In genomic region chr6:33202799-33203198, GRCh38 we compare ENCODE assay signal across 13 cellular contexts. TPM values are rescaled to one million over a fixed set of nuclear protein-coding genes. Genes with fewer than 3 reads are reported as not detected.
DNase-seq lines count a peak whose midpoint lies in the region; ATAC-seq and TF ChIP-seq lines count a peak whose summit lies in the region.
"Had no signal": no experiment of that assay in that cellular context is flagged by ENCODE, and none has a peak within 500 bp of the region (broad histone marks: within the 10 kb centered on the region; RNA-seq: fewer than 3 reads in every experiment).

No MANE protein-coding gene starts in this region.

- H3K14ac ChIP-seq in H9 (ENCODE audit: insufficient read depth, low read length), result no peak overlapping the region

- no peak overlapping the region for H2AK5ac ChIP-seq in H9 (ENCODE audit: insufficient read length, low read length)

- H3K79me2 ChIP-seq in H9 (ENCODE audit: insufficient read depth, low read length), result peaks cover 4% of the 10 kb centered on the region; the same call in 1 of the 2 replicates

- H3K23ac ChIP-seq in H9 (ENCODE audit: insufficient read length, low read depth, low read length), result no peak overlapping the region

- H4K5ac ChIP-seq in H9 (ENCODE audit: insufficient read length, low read depth, low read length), result no peak overlapping the region

- H3K56ac ChIP-seq in H9 (ENCODE audit: insufficient read length, low read depth, low read length), result no peak overlapping the region

- peaks cover 13% of the 10 kb centered on the region for H3K36me3 ChIP-seq in CD4-positive, alpha-beta memory T cell (ENCODE audit: insufficient read depth, low read length)
- peaks cover 26% of the 10 kb centered on the region for H3K36me3 ChIP-seq in adipocyte (ENCODE audit: control insufficient read depth, insufficient read depth, low read length, severe bottlenecking)

- no peak overlapping the region for H3K4me3 ChIP-seq in CD4-positive, alpha-beta memory T cell (ENCODE audit: low read length in 2 of 2)
- H3K4me3 ChIP-seq in adipocyte (ENCODE audit: low read length), result peak overlapping the region; percentile 93
- no peak overlapping the region for H3K4me3 ChIP-seq in coronary artery
- H3K4me3 ChIP-seq: right lobe of liver had no signal

- H3K36me3 Mint-ChIP-seq in CD4-positive, alpha-beta memory T cell, result peaks cover 21 to 51% of the 10 kb centered on the region in 2 donors
- peaks cover 25 to 34% (median 28%) of the 10 kb centered on the region in 3 experiments for H3K36me3 Mint-ChIP-seq in H9 (ENCODE audit: insufficient read depth in 1 of 3, low read depth in 3 of 3)
- H3K36me3 Mint-ChIP-seq in natural killer cell, result peaks cover 13% of the 10 kb centered on the region

- H2BK120ac ChIP-seq in H9 (ENCODE audit: low read depth, low read length, poor library complexity, severe bottlenecking), result no peak overlapping the region

- peak overlapping the region; percentile 41 to 100 (median 84) for H3K4me3 Mint-ChIP-seq in CD4-positive, alpha-beta memory T cell
- H3K4me3 Mint-ChIP-seq in H9 (peak overlapping the region; percentile 96 to 99), natural killer cell (peak overlapping the region; percentile 49)

- H2BK15ac ChIP-seq in H9 (ENCODE audit: low read depth, low read length), result no peak overlapping the region

- H2BK12ac ChIP-seq in H9 (ENCODE audit: insufficient read length, low read depth, low read length), result no peak overlapping the region

- no peaks in the 10 kb centered on the region for H3K27me3 ChIP-seq in CD4-positive, alpha-beta memory T cell (ENCODE audit: insufficient read depth, low read length)
- peaks cover 23% of the 10 kb centered on the region; the same call in 1 of the 2 replicates for H3K27me3 ChIP-seq in H9 (ENCODE audit: insufficient read depth, low read length)
- no peaks in the 10 kb centered on the region for H3K27me3 ChIP-seq in adipocyte (replicated peaks; ENCODE audit: control insufficient read depth, insufficient read depth, low read length)
- H3K27me3 ChIP-seq: right lobe of liver had no signal

- WGBS in H9 (ENCODE audit: extremely low coverage, insufficient read length, low lambda C conversion rate), result no CpG with 5 or more reads among the region's 6 CpGs

- no peak for TF ChIP-seq CTCF in H9 (conservative IDR thresholded peaks at IDR 0.05)
- TF ChIP-seq CTCF in natural killer cell (IDR thresholded peaks at IDR 0.05), result no peak
- no peak for TF ChIP-seq CTCF in coronary artery (IDR thresholded peaks at IDR 0.05)
- no peak for TF ChIP-seq CTCF in GM10248 (IDR thresholded peaks at IDR 0.05; ENCODE audit: control extremely low read depth, extremely low read depth, low read depth, missing control alignments)

- no peaks in the 10 kb centered on the region for H3K79me1 ChIP-seq in H9 (ENCODE audit: insufficient read depth, low read depth, low read length, poor library complexity, severe bottlenecking)

- no peak overlapping the region for H3K9ac ChIP-seq in H9 (ENCODE audit: extremely low read depth, insufficient read length, low read length)
- peak overlapping the region; percentile 95 for H3K9ac ChIP-seq in adipocyte (ENCODE audit: low read length)

- peaks cover 23% of the 10 kb centered on the region for H3K23me2 ChIP-seq in H9 (ENCODE audit: insufficient read length, low read depth, low read length, poor library complexity, severe bottlenecking)

- H3K18ac ChIP-seq in H9 (ENCODE audit: insufficient read length, low read depth, low read length), result no peak overlapping the region

- CTCF ChIA-PET in CD4-positive, alpha-beta memory T cell (lab: Charles Lee; ENCODE audit: partially characterized antibody), result no interaction called here
- CTCF ChIA-PET in GM10248 (lab: Yijun Ruan, JAX), result interaction anchor here (1.4 kb wide), 1 partner anchor 31 kb away, joined by 3 read pairs; no protein-coding TSS in a partner anchor

- H4K20me1 ChIP-seq in H9 (ENCODE audit: control insufficient read depth, insufficient read depth, insufficient read length), result no peaks in the 10 kb centered on the region

- peaks cover 63% of the 10 kb centered on the region for H3K4me1 ChIP-seq in CD4-positive, alpha-beta memory T cell (ENCODE audit: insufficient read depth, low read length)
- H3K4me1 ChIP-seq in H9 (ENCODE audit: insufficient read depth, low read length), result peaks cover 15% of the 10 kb centered on the region; the same call in 1 of the 2 replicates
- peaks cover 66% of the 10 kb centered on the region for H3K4me1 ChIP-seq in adipocyte (ENCODE audit: control insufficient read depth, insufficient read depth, low read length)

- H2BK20ac ChIP-seq in H9 (ENCODE audit: low read depth, low read length, poor library complexity, severe bottlenecking), result no peak overlapping the region

- H4K8ac ChIP-seq in H9 (replicated peaks; ENCODE audit: insufficient read length, low read depth, low read length), result no peak overlapping the region

- no peak overlapping the region for H2AFZ ChIP-seq in H9 (ENCODE audit: low read length)

- intact Hi-C loops in CD4-positive, alpha-beta memory T cell (cut with micrococcal nuclease), result loop anchor here (5.0 to 10.0 kb wide), 5 partner anchors 215 to 1538 kb away; partner anchors contain the start of genes C6orf47, CSNK2B, CUTA and GPANK1
- intact Hi-C loops in natural killer cell (cut with micrococcal nuclease), result loop anchor here (5.0 kb wide), 2 partner anchors 210 to 350 kb away; partner anchors contain the start of genes PHF1, PSMB9 and TAP1

- H3K9me3 ChIP-seq in CD4-positive, alpha-beta memory T cell (ENCODE audit: control insufficient read depth in 1 of 2, low read length in 2 of 2), result no peaks in the 10 kb centered on the region
- H3K9me3 ChIP-seq in H9 (ENCODE audit: control insufficient read depth, low read depth, low read length), result no peaks in the 10 kb centered on the region
- H3K9me3 ChIP-seq in adipocyte (ENCODE audit: control insufficient read depth, low read length), result no peaks in the 10 kb centered on the region
- H3K9me3 ChIP-seq: right lobe of liver had no signal

- POLR2A ChIA-PET in CD4-positive, alpha-beta memory T cell (lab: Charles Lee; ENCODE audit: partially characterized antibody), result interaction anchor here (1.0 kb wide), 1 partner anchor 46 kb away, joined by 4 read pairs; no protein-coding TSS in a partner anchor
- POLR2A ChIA-PET in GM10248 (lab: Yijun Ruan, JAX), result no interaction called here

- no peak for DNase-seq in CD4-positive, alpha-beta memory T cell
- DNase-seq in H9 (no peak), adipocyte (ENCODE audit: low read depth) (no peak), natural killer cell (no peak), middle frontal gyrus (ENCODE audit: extremely low spot score, low spot score) (no peak), coronary artery (ENCODE audit: low spot score) (no peak), GM10248 (ENCODE audit: extremely low spot score) (no peak)
- DNase-seq: caudate nucleus, DMS 273 treated with DMSO at 0.1 percent for 48 hours, GOT3, NCI-H1436 treated with DMSO at 0.1 percent for 48 hours, NCI-H524 had no signal

- H4K91ac ChIP-seq in H9 (ENCODE audit: insufficient read length, low read depth, low read length), result no peak overlapping the region

- H3K4ac ChIP-seq in H9 (ENCODE audit: low read depth, low read length), result no peak overlapping the region

- H3K27ac ChIP-seq in CD4-positive, alpha-beta memory T cell (ENCODE audit: low read depth, low read length), result no peak overlapping the region
- H3K27ac ChIP-seq in H9 (ENCODE audit: insufficient read length, low read depth, low read length), result no peak overlapping the region
- H3K27ac ChIP-seq in coronary artery, result no peak overlapping the region
- H3K27ac ChIP-seq: right lobe of liver had no signal

- peak overlapping the region; percentile 36 to 96 (median 61) for H3K27ac Mint-ChIP-seq in CD4-positive, alpha-beta memory T cell
- H3K27ac Mint-ChIP-seq in H9 (peak overlapping the region in 1 of 3 experiments; percentile 71; a peak in 1 of 7 replicates), natural killer cell (peak overlapping the region in 1 of 2 donors; percentile 15)

- H3K4me2 ChIP-seq in H9 (ENCODE audit: insufficient read depth, insufficient read length, low read length), result no peak overlapping the region

- ATAC-seq in natural killer cell, result no peak
- ATAC-seq: right lobe of liver had no signal

- peaks cover 0 to 2% (median 0%) of the 10 kb centered on the region in 8 donors for H3K9me3 Mint-ChIP-seq in CD4-positive, alpha-beta memory T cell
- H3K9me3 Mint-ChIP-seq in H9 (no peaks in the 10 kb centered on the region; a peak in 1 of 5 replicates), natural killer cell (no peaks in the 10 kb centered on the region)

- H3T11ph ChIP-seq in H9 (ENCODE audit: low read length), result no peak overlapping the region

- no peak overlapping the region for H2BK5ac ChIP-seq in H9 (ENCODE audit: insufficient read length, low read length)

- H3K4me1 Mint-ChIP-seq in CD4-positive, alpha-beta memory T cell, result peaks cover 43 to 83% (median 63%) of the 10 kb centered on the region in 4 donors
- peaks cover 47 to 60% of the 10 kb centered on the region in 2 experiments for H3K4me1 Mint-ChIP-seq in H9
- H3K4me1 Mint-ChIP-seq in natural killer cell, result peaks cover 66 to 81% of the 10 kb centered on the region in 2 donors

- H3K27me3 Mint-ChIP-seq in CD4-positive, alpha-beta memory T cell, result no peaks in the 10 kb centered on the region
- H3K27me3 Mint-ChIP-seq in H9 (ENCODE audit: low read depth) (peaks cover 29% of the 10 kb centered on the region), natural killer cell (ENCODE audit: low read depth in 2 of 2) (no peaks in the 10 kb centered on the region)

RNA-seq across cellular contexts. Expression of gene HSD17B8, which starts 1.7 kb away (rescaled TPM):
- 10 to 100 TPM; 20.2 to 22.3 TPM for total RNA-seq in CD4-positive, alpha-beta memory T cell
- 10 to 100 TPM; 57.4 to 77.3 TPM for polyA plus RNA-seq in CD4-positive, alpha-beta memory T cell
- 5.5 and 7.1 TPM in 2 replicates for total RNA-seq in H9 (2021)
- 1 to 10 TPM; 5.4 to 7.7 (median 6.8) TPM for total RNA-seq in natural killer cell

RNA-seq across cellular contexts. Expression of gene SLC39A7, which starts 2.1 kb away (rescaled TPM):
- 10 to 100 TPM; 40.8 to 40.9 TPM for total RNA-seq in CD4-positive, alpha-beta memory T cell
- polyA plus RNA-seq in CD4-positive, alpha-beta memory T cell, result 10 to 100 TPM; 22.9 to 23.1 TPM
- 105 and 107 TPM in 2 replicates for total RNA-seq in H9 (2021)
- total RNA-seq in natural killer cell, result 10 to 100 TPM; 38.9 to 45.7 (median 45.6) TPM

RNA-seq across cellular contexts. Expression of gene RXRB, which starts 2.3 kb away (rescaled TPM):
- 10 to 100 TPM; 89.2 to 94.3 TPM for total RNA-seq in CD4-positive, alpha-beta memory T cell
- polyA plus RNA-seq in CD4-positive, alpha-beta memory T cell, result 10 to 100 TPM in 1 of 2 donors, 1 to 10 TPM in 1; 5.6 to 11.5 TPM
- total RNA-seq in H9 (2021), result 14.8 and 16.8 TPM in 2 replicates
- 10 to 100 TPM; 72.3 to 96.4 (median 73.9) TPM for total RNA-seq in natural killer cell

RNA-seq across cellular contexts. Expression of gene RING1, which starts 5.5 kb away (rescaled TPM):
- 10 to 100 TPM; 36.8 to 38.4 TPM for total RNA-seq in CD4-positive, alpha-beta memory T cell
- 1 to 10 TPM; 3.4 to 7.8 TPM for polyA plus RNA-seq in CD4-positive, alpha-beta memory T cell
- total RNA-seq in H9 (2021) (29.8 and 31.0 TPM in 2 replicates), natural killer cell (10 to 100 TPM; 34.5 to 40.3 (median 36.5) TPM)

RNA-seq across cellular contexts. Expression of gene COL11A2, which starts 10.5 kb away (rescaled TPM):
- 1 to 10 TPM; 1.2 to 1.6 TPM for total RNA-seq in CD4-positive, alpha-beta memory T cell
- under 1 TPM; 0.40 to 0.49 TPM for polyA plus RNA-seq in CD4-positive, alpha-beta memory T cell
- total RNA-seq in H9 (2021) (2.0 and 2.3 TPM in 2 replicates), natural killer cell (1 to 10 TPM in 1 of 3 donors, under 1 TPM in 2; 0.93 to 2.0 (median 0.94) TPM)
